In the genomic region with DNA sequence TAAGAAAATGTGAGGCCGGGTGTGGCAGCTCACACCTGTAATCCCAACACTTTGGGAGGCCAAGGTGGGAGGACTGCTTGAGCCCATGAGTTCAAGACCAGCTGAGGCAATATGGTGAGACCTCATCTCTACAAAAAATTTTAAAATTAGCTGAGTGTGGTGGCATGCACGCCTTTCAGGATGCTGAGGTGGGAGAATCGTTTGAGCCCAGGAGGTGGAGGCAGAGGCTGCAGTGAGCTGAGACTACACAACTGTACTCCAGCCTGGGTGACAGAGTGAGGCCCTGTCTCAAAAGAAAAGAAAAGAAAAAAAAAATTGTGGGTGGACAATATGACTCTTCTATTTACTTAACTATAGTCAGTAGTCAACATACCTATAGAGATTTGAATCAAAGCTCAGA, we compare ENCODE assay signal across 29 cellular contexts. TPM values are rescaled to one million over a fixed set of nuclear protein-coding genes. Genes with fewer than 3 reads are reported as not detected.
DNase-seq lines count a peak whose midpoint lies in the region; ATAC-seq and TF ChIP-seq lines count a peak whose summit lies in the region.
"Had no signal": no experiment of that assay in that cellular context is flagged by ENCODE, and none has a peak within 500 bp of the region (broad histone marks: within the 10 kb centered on the region; RNA-seq: fewer than 3 reads in every experiment).

No MANE protein-coding gene starts in this region.

- no peaks in the 10 kb centered on the region for H3K27me3 Mint-ChIP-seq in activated CD4-positive, alpha-beta T cell treated with anti-CD3 and anti-CD28 coated beads for 36 hours
- H3K27me3 Mint-ChIP-seq in CD4-positive, alpha-beta T cell: no peaks in the 10 kb centered on the region
- H3K27me3 Mint-ChIP-seq in activated CD4-positive, alpha-beta memory T cell treated with anti-CD3 and anti-CD28 coated beads, Interleukin-2, amount 10 ng/mL, durations not matched to agents 7 days and 5 days: no peaks in the 10 kb centered on the region
- H3K27me3 Mint-ChIP-seq in naive thymus-derived CD4-positive, alpha-beta T cell: peaks cover 0 to 2% (median 0%) of the 10 kb centered on the region in 5 donors
- H3K27me3 Mint-ChIP-seq: stimulated activated naive B cell treated with anti-CD40 and anti-IgM and Interleukin-4, amounts not matched to agents 10 μg/mL and 1 μg/mL and 100 μg/mL, for 72 hours had no signal

- intact Hi-C loops in activated CD4-positive, alpha-beta T cell treated with anti-CD3 and anti-CD28 coated beads for 36 hours (cut with DNase I, micrococcal nuclease): no loop called here
- intact Hi-C loops in CD4-positive, alpha-beta T cell (cut with DNase I, micrococcal nuclease): loop anchor here in 1 of 2 experiments (5.0 kb wide), 2 partner anchors 108 to 147 kb away; no protein-coding TSS in a partner anchor
- intact Hi-C loops in naive thymus-derived CD4-positive, alpha-beta T cell (cut with micrococcal nuclease): loop anchor here in 1 of 2 donors (1.0 kb wide), 1 partner anchor 14 kb away; no protein-coding TSS in a partner anchor

- CTCF ChIA-PET in activated CD4-positive, alpha-beta T cell treated with anti-CD3 and anti-CD28 coated beads for 36 hours (lab: Charles Lee): interaction anchor here (0.7 to 5.4 kb wide), 7 partner anchors 11 to 137 kb away, joined by 3 to 24 read pairs (median 4); no protein-coding TSS in a partner anchor
- CTCF ChIA-PET in CD4-positive, alpha-beta T cell (lab: Charles Lee): interaction anchor here (0.6 to 1.1 kb wide), 2 partner anchors 15 to 18 kb away, joined by 3 to 4 read pairs; no protein-coding TSS in a partner anchor
- CTCF ChIA-PET in activated CD4-positive, alpha-beta memory T cell treated with anti-CD3 and anti-CD28 coated beads, Interleukin-2, amount 10 ng/mL, durations not matched to agents 7 days and 5 days (lab: Charles Lee): interaction anchor here (0.6 to 3.9 kb wide), 3 partner anchors 11 to 153 kb away, joined by 3 to 13 read pairs (median 3); no protein-coding TSS in a partner anchor
- CTCF ChIA-PET in naive thymus-derived CD4-positive, alpha-beta T cell (lab: Charles Lee): interaction anchor here (2.2 kb wide), 1 partner anchor 109 kb away, joined by 11 read pairs; no protein-coding TSS in a partner anchor

- H3K4me1 ChIP-seq in naive thymus-derived CD4-positive, alpha-beta T cell (ENCODE audit: control insufficient read depth in 2 of 2, insufficient read depth in 2 of 2, low read length in 2 of 2): peaks cover 16 to 28% of the 10 kb centered on the region in 2 donors
- H3K4me1 ChIP-seq: SJSA1 had no signal

- peaks cover 61% of the 10 kb centered on the region for H3K4me1 Mint-ChIP-seq in activated CD4-positive, alpha-beta T cell treated with anti-CD3 and anti-CD28 coated beads for 36 hours
- H3K4me1 Mint-ChIP-seq in CD4-positive, alpha-beta T cell (ENCODE audit: low read depth): peaks cover 75% of the 10 kb centered on the region
- H3K4me1 Mint-ChIP-seq in activated CD4-positive, alpha-beta memory T cell treated with anti-CD3 and anti-CD28 coated beads, Interleukin-2, amount 10 ng/mL, durations not matched to agents 7 days and 5 days: peaks cover 51% of the 10 kb centered on the region
- peaks cover 39 to 89% (median 79%) of the 10 kb centered on the region in 7 donors for H3K4me1 Mint-ChIP-seq in naive thymus-derived CD4-positive, alpha-beta T cell

- H3K4me3 Mint-ChIP-seq in activated CD4-positive, alpha-beta T cell treated with anti-CD3 and anti-CD28 coated beads for 36 hours: no peak overlapping the region
- peak overlapping the region; percentile 48 for H3K4me3 Mint-ChIP-seq in CD4-positive, alpha-beta T cell
- no peak overlapping the region for H3K4me3 Mint-ChIP-seq in activated CD4-positive, alpha-beta memory T cell treated with anti-CD3 and anti-CD28 coated beads, Interleukin-2, amount 10 ng/mL, durations not matched to agents 7 days and 5 days
- H3K4me3 Mint-ChIP-seq in naive thymus-derived CD4-positive, alpha-beta T cell: peak overlapping the region in 7 of 10 donors; percentile 16 to 67 (median 27)
- H3K4me3 Mint-ChIP-seq: nephron progenitor cell, WTC11 had no signal

- no peak overlapping the region for H3K4me3 ChIP-seq in naive thymus-derived CD4-positive, alpha-beta T cell (ENCODE audit: low read length)
- H3K4me3 ChIP-seq: mucosa of descending colon, SJSA1, skin epidermis, upper lobe of left lung had no signal

- H3K27ac Mint-ChIP-seq in activated CD4-positive, alpha-beta T cell treated with anti-CD3 and anti-CD28 coated beads for 36 hours: peak overlapping the region; percentile 63
- H3K27ac Mint-ChIP-seq in CD4-positive, alpha-beta T cell: peak overlapping the region; percentile 48
- peak overlapping the region; percentile 58 for H3K27ac Mint-ChIP-seq in activated CD4-positive, alpha-beta memory T cell treated with anti-CD3 and anti-CD28 coated beads, Interleukin-2, amount 10 ng/mL, durations not matched to agents 7 days and 5 days
- H3K27ac Mint-ChIP-seq in naive thymus-derived CD4-positive, alpha-beta T cell: peak overlapping the region in 3 of 9 donors; percentile 59 to 67 (median 64)
- H3K27ac Mint-ChIP-seq: CD8-positive, alpha-beta T cell; nephron progenitor cell; stimulated activated naive B cell treated with anti-CD40 and anti-IgM and Interleukin-4, amounts not matched to agents 10 μg/mL and 1 μg/mL and 100 μg/mL, for 72 hours; WTC11 had no signal

- H3K27ac ChIP-seq in CD4-positive, alpha-beta T cell (ENCODE audit: low read depth, low read length): no peak overlapping the region
- no peak overlapping the region for H3K27ac ChIP-seq in naive thymus-derived CD4-positive, alpha-beta T cell (ENCODE audit: low read depth, low read length)
- H3K27ac ChIP-seq: 22Rv1, epithelial cell of prostate, parathyroid adenoma, RWPE1, SJSA1, skin epidermis, upper lobe of left lung had no signal

- TF ChIP-seq CTCF in CD4-positive, alpha-beta T cell (IDR thresholded peaks at IDR 0.05): no peak

- no peaks in the 10 kb centered on the region for H3K9me3 ChIP-seq in CD4-positive, alpha-beta T cell (ENCODE audit: control insufficient read depth, low read length)
- H3K9me3 ChIP-seq in naive thymus-derived CD4-positive, alpha-beta T cell (ENCODE audit: control insufficient read depth in 2 of 3, low read length in 3 of 3): no peaks in the 10 kb centered on the region
- H3K9me3 ChIP-seq: mucosa of descending colon, SJSA1, upper lobe of left lung had no signal

- H3K9me3 Mint-ChIP-seq in activated CD4-positive, alpha-beta T cell treated with anti-CD3 and anti-CD28 coated beads for 36 hours (ENCODE audit: low read depth): no peaks in the 10 kb centered on the region
- no peaks in the 10 kb centered on the region for H3K9me3 Mint-ChIP-seq in CD4-positive, alpha-beta T cell
- H3K9me3 Mint-ChIP-seq in activated CD4-positive, alpha-beta memory T cell treated with anti-CD3 and anti-CD28 coated beads, Interleukin-2, amount 10 ng/mL, durations not matched to agents 7 days and 5 days: no peaks in the 10 kb centered on the region
- H3K9me3 Mint-ChIP-seq in naive thymus-derived CD4-positive, alpha-beta T cell: peaks cover 0 to 2% (median 0%) of the 10 kb centered on the region in 11 donors
- H3K9me3 Mint-ChIP-seq: CD8-positive, alpha-beta T cell; nephron progenitor cell; stimulated activated naive B cell treated with anti-CD40 and anti-IgM and Interleukin-4, amounts not matched to agents 10 μg/mL and 1 μg/mL and 100 μg/mL, for 72 hours; WTC11 had no signal

- H3K36me3 ChIP-seq in naive thymus-derived CD4-positive, alpha-beta T cell (ENCODE audit: control insufficient read depth in 2 of 3, insufficient read depth in 3 of 3, low read length in 3 of 3): peaks cover 5 to 15% (median 11%) of the 10 kb centered on the region in 3 experiments

- POLR2A ChIA-PET in activated CD4-positive, alpha-beta T cell treated with anti-CD3 and anti-CD28 coated beads for 36 hours (lab: Charles Lee): no interaction called here
- POLR2A ChIA-PET in CD4-positive, alpha-beta T cell (lab: Charles Lee): interaction anchor here (0.9 to 5.6 kb wide), 2 partner anchors 10 to 16 kb away, joined by 4 to 23 read pairs; no protein-coding TSS in a partner anchor
- POLR2A ChIA-PET in activated CD4-positive, alpha-beta memory T cell treated with anti-CD3 and anti-CD28 coated beads, Interleukin-2, amount 10 ng/mL, durations not matched to agents 7 days and 5 days (lab: Charles Lee): interaction anchor here (0.7 to 7.7 kb wide), 4 partner anchors 10 to 114 kb away, joined by 3 to 77 read pairs (median 4); no protein-coding TSS in a partner anchor
- POLR2A ChIA-PET in naive thymus-derived CD4-positive, alpha-beta T cell (lab: Charles Lee): interaction anchor here (0.7 to 1.2 kb wide), 4 partner anchors 16 to 139 kb away, joined by 3 to 5 read pairs (median 4); no protein-coding TSS in a partner anchor

- DNase-seq in activated CD4-positive, alpha-beta T cell treated with anti-CD3 and anti-CD28 coated beads for 36 hours: peak; percentile 36
- DNase-seq in activated CD4-positive, alpha-beta T cell treated with anti-CD3 and anti-CD28 coated beads, Interleukin-2, amount 50 U/mL, for 4 hours: no peak
- DNase-seq in CD4-positive, alpha-beta T cell: no peak
- DNase-seq in activated CD4-positive, alpha-beta memory T cell treated with anti-CD3 and anti-CD28 coated beads, Interleukin-2, amount 10 ng/mL, durations not matched to agents 7 days and 5 days: no peak
- no peak for DNase-seq in naive thymus-derived CD4-positive, alpha-beta T cell
- DNase-seq in NCI-H1092 (lab: John Stamatoyannopoulos, UW) (no peak), inferior parietal cortex (ENCODE audit: extremely low spot score) (no peak), AG20443 (ENCODE audit: low spot score) (no peak)
- DNase-seq: aorta; CD8-positive, alpha-beta T cell; effector memory CD4-positive, alpha-beta T cell; hippocampal formation; left cardiac atrium; NCI-H1105 treated with DMSO at 0.1 percent for 48 hours; NCI-H2029 treated with DMSO at 0.1 percent for 48 hours; NCI-H524; nephron progenitor cell; OCI-M1; stimulated activated naive B cell treated with anti-CD40 and anti-IgM and Interleukin-4, amounts not matched to agents 10 μg/mL and 1 μg/mL and 100 μg/mL, for 72 hours; substantia nigra; upper lobe of left lung had no signal

- peaks cover 58% of the 10 kb centered on the region for H3K36me3 Mint-ChIP-seq in activated CD4-positive, alpha-beta T cell treated with anti-CD3 and anti-CD28 coated beads for 36 hours (ENCODE audit: low read depth)
- H3K36me3 Mint-ChIP-seq in CD4-positive, alpha-beta T cell (ENCODE audit: low read depth): peaks cover 88% of the 10 kb centered on the region
- H3K36me3 Mint-ChIP-seq in activated CD4-positive, alpha-beta memory T cell treated with anti-CD3 and anti-CD28 coated beads, Interleukin-2, amount 10 ng/mL, durations not matched to agents 7 days and 5 days (ENCODE audit: low read depth): peaks cover 61% of the 10 kb centered on the region
- H3K36me3 Mint-ChIP-seq in naive thymus-derived CD4-positive, alpha-beta T cell: peaks cover 0 to 49% (median 33%) of the 10 kb centered on the region in 5 donors

- no peak for ATAC-seq in activated CD4-positive, alpha-beta T cell treated with anti-CD3 and anti-CD28 coated beads for 36 hours
- ATAC-seq in CD4-positive, alpha-beta T cell (ENCODE audit: poor library complexity): no peak
- no peak for ATAC-seq in naive thymus-derived CD4-positive, alpha-beta T cell
- ATAC-seq: CD8-positive, alpha-beta T cell; left cardiac atrium; mucosa of descending colon; stimulated activated naive B cell treated with anti-CD40 and anti-IgM and Interleukin-4, amounts not matched to agents 10 μg/mL and 1 μg/mL and 100 μg/mL, for 72 hours; WTC11 had no signal

- no peaks in the 10 kb centered on the region for H3K27me3 ChIP-seq in CD4-positive, alpha-beta T cell (ENCODE audit: control insufficient read depth, insufficient read depth, low read length)
- H3K27me3 ChIP-seq in naive thymus-derived CD4-positive, alpha-beta T cell (ENCODE audit: control insufficient read depth in 2 of 2, insufficient read depth in 2 of 2, low read length in 2 of 2): no peaks in the 10 kb centered on the region
- H3K27me3 ChIP-seq: SJSA1, upper lobe of left lung had no signal

RNA-seq across cellular contexts. Expression of gene CHD1, which starts 4.8 kb away (rescaled TPM):
- 10 to 100 TPM; 50.8 to 75.5 TPM for total RNA-seq in activated CD4-positive, alpha-beta T cell treated with anti-CD3 and anti-CD28 coated beads for 36 hours
- total RNA-seq in CD4-positive, alpha-beta T cell: 100 to 1,000 TPM; 217 to 228 TPM
- total RNA-seq in activated CD4-positive, alpha-beta memory T cell treated with anti-CD3 and anti-CD28 coated beads, Interleukin-2, amount 10 ng/mL, durations not matched to agents 7 days and 5 days: 10 to 100 TPM; 45.4 to 47.5 TPM
- total RNA-seq in naive thymus-derived CD4-positive, alpha-beta T cell: 100 to 1,000 TPM in 2 of 5 experiments, 10 to 100 TPM in 3; 51.8 to 134 (median 92.4) TPM
- polyA plus RNA-seq in naive thymus-derived CD4-positive, alpha-beta T cell: 10 to 100 TPM in 1 of 2 donors, 1 to 10 TPM in 1; 9.1 to 13.1 TPM

Comparison
In these comparisons a context has a peak if more than half of its experiments do, and no peak if none do; other contexts are left out.
1. H3K4me3 Mint-ChIP-seq: peak in CD4-positive, alpha-beta T cell (single experiment) and naive thymus-derived CD4-positive, alpha-beta T cell (7 of 10); none in activated CD4-positive, alpha-beta T cell treated with anti-CD3 and anti-CD28 coated beads for 36 hours (single experiment) and activated CD4-positive, alpha-beta memory T cell treated with anti-CD3 and anti-CD28 coated beads, Interleukin-2, amount 10 ng/mL, durations not matched to agents 7 days and 5 days (single experiment).